1 cellular context compared by ENCODE assay signal in genomic region chr12:114614040-114614439, GRCh38.
TF ChIP-seq lines count a peak whose summit lies in the region.

No MANE protein-coding gene starts in this region.

TF ChIP-seq in SK-N-SH, 30 proteins besides CTCF, POLR2A, EP300 and RAD21 (continued from another document):
- TF ChIP-seq USF2 (IDR thresholded peaks at IDR 0.05; ENCODE audit: borderline replicate concordance, low read depth, low read length) (no peak), YY1 (IDR thresholded peaks at IDR 0.05; ENCODE audit: low read depth) (no peak)
